1 cellular context compared by ENCODE assay signal in genomic region chr3:126342991-126343661, GRCh38.
TF ChIP-seq lines count a peak whose summit lies in the region.

No MANE protein-coding gene starts in this region.

TF ChIP-seq in K562, 482 proteins besides CTCF, POLR2A, EP300 and RAD21:
- TF ChIP-seq VEZF1 (CRISPR knock-in tag; IDR thresholded peaks at IDR 0.05) (peak; percentile 30; the same call in 1 of the 2 replicates), CTCFL (IDR thresholded peaks at IDR 0.05; ENCODE audit: borderline replicate concordance, insufficient read depth, low read depth, low read length, poor library complexity, severe bottlenecking) (no peak), ZBED1 (IDR thresholded peaks at IDR 0.05) (no peak)
